In genomic region chr2:25041307-25041927, GRCh38 we compare ENCODE assay signal across 8 cellular contexts. TPM values are rescaled to one million over a fixed set of nuclear protein-coding genes. Genes with fewer than 3 reads are reported as not detected.
DNase-seq lines count a peak whose midpoint lies in the region; ATAC-seq and TF ChIP-seq lines count a peak whose summit lies in the region.

No MANE protein-coding gene starts in this region.

- H4K20me1 ChIP-seq in OCI-LY7 (ENCODE audit: insufficient read depth, low read length) (no peaks in the 10 kb centered on the region), hepatocyte (ENCODE audit: insufficient read depth, poor library complexity, severe bottlenecking) (no peaks in the 10 kb centered on the region)

- WGBS in hepatocyte (ENCODE audit: low lambda C conversion rate, missing lambda C conversion rate): 2% methylated on average over 24 of the region's 28 CpGs
- WGBS in psoas muscle, 3 donors: 0 to 2% (median 1%) methylated on average over 24 to 28 of the region's 28 CpGs

- H3K27ac ChIP-seq in HUES48 (ENCODE audit: low read depth, low read length) (no peak overlapping the region), OCI-LY7 (ENCODE audit: low read depth, low read length, poor library complexity, severe bottlenecking) (no peak overlapping the region), hepatocyte (no peak overlapping the region), psoas muscle (peak overlapping the region; percentile 62)

- peak overlapping the region; percentile 72 for H3K4me3 ChIP-seq in HUES48 (ENCODE audit: low read depth, low read length)
- peak overlapping the region; percentile 62 for H3K4me3 ChIP-seq in OCI-LY7 (ENCODE audit: low read depth, low read length, poor library complexity, severe bottlenecking)
- peak overlapping the region; percentile 16 for H3K4me3 ChIP-seq in astrocyte of the spinal cord (ENCODE audit: low read depth, low read length)
- H3K4me3 ChIP-seq in hepatocyte: peak overlapping the region; percentile 48
- H3K4me3 ChIP-seq in psoas muscle: peak overlapping the region; percentile 94

- POLR2A ChIA-PET in OCI-LY7 (lab: Charles Lee): interaction anchor here (0.6 to 0.7 kb wide), 2 partner anchors 413 to 651 kb away, joined by 4 read pairs; no protein-coding TSS in a partner anchor

- H3K36me3 Mint-ChIP-seq in activated T-cell treated with anti-CD3 and anti-CD28 coated beads, Interleukin-2, amount 50 U/mL, for 72 hours (ENCODE audit: insufficient read depth in 2 of 2): no peaks in the 10 kb centered on the region

- H3K4me1 Mint-ChIP-seq in activated T-cell treated with anti-CD3 and anti-CD28 coated beads, Interleukin-2, amount 50 U/mL, for 72 hours (ENCODE audit: low read depth): peaks cover 45% of the 10 kb centered on the region

- H3K4me2 ChIP-seq in OCI-LY7 (ENCODE audit: low read length) (peak overlapping the region; percentile 95), hepatocyte (peak overlapping the region; percentile 98)

- H3K9me2 ChIP-seq in OCI-LY7 (ENCODE audit: insufficient read depth, low read length): no peaks in the 10 kb centered on the region
- no peaks in the 10 kb centered on the region for H3K9me2 ChIP-seq in hepatocyte (replicated peaks; ENCODE audit: insufficient read depth)

- H3K9ac ChIP-seq in HUES48 (ENCODE audit: low read depth, low read length): no peak overlapping the region

- no peaks in the 10 kb centered on the region for H3K79me2 ChIP-seq in OCI-LY7 (ENCODE audit: insufficient read depth, low read depth, low read length)
- no peaks in the 10 kb centered on the region for H3K79me2 ChIP-seq in hepatocyte

- TF ChIP-seq CTCF in OCI-LY7 (conservative IDR thresholded peaks at IDR 0.05; ENCODE audit: low read length): no peak
- peak; percentile 31 for TF ChIP-seq CTCF in astrocyte of the spinal cord (IDR thresholded peaks at IDR 0.05; ENCODE audit: low read depth, low read length)
- peak; percentile 19 for TF ChIP-seq CTCF in hepatocyte (IDR thresholded peaks at IDR 0.05; ENCODE audit: poor library complexity)
- TF ChIP-seq CTCF in psoas muscle (IDR thresholded peaks at IDR 0.05): peak; percentile 29

- H3K27me3 ChIP-seq in HUES48 (ENCODE audit: control insufficient read depth, insufficient read depth, low read length): peaks cover 27% of the 10 kb centered on the region
- H3K27me3 ChIP-seq in hepatocyte: peaks cover 8% of the 10 kb centered on the region
- no peaks in the 10 kb centered on the region for H3K27me3 ChIP-seq in psoas muscle (ENCODE audit: insufficient read depth in 3 of 3, low read length in 2 of 3)

- no peaks in the 10 kb centered on the region for H3K9me3 ChIP-seq in HUES48 (ENCODE audit: control insufficient read depth, insufficient read depth, low read length)
- H3K9me3 ChIP-seq in OCI-LY7 (ENCODE audit: low read length): no peaks in the 10 kb centered on the region
- H3K9me3 ChIP-seq in hepatocyte (ENCODE audit: low read depth): no peaks in the 10 kb centered on the region
- no peaks in the 10 kb centered on the region for H3K9me3 ChIP-seq in psoas muscle

- peaks cover 54% of the 10 kb centered on the region for H3K27me3 Mint-ChIP-seq in activated T-cell treated with anti-CD3 and anti-CD28 coated beads, Interleukin-2, amount 50 U/mL, for 72 hours (ENCODE audit: low read depth)

- 0 out of 2 replicates have a peak, but pooled peaks cover 7% of the 10 kb centered on the region for H3K4me1 ChIP-seq in HUES48 (ENCODE audit: control insufficient read depth, insufficient read depth, low read length)
- H3K4me1 ChIP-seq in OCI-LY7 (ENCODE audit: insufficient read depth, low read length, poor library complexity, severe bottlenecking): peaks cover 13% of the 10 kb centered on the region
- H3K4me1 ChIP-seq in hepatocyte (ENCODE audit: insufficient read depth): peaks cover 9% of the 10 kb centered on the region
- peaks cover 41% of the 10 kb centered on the region for H3K4me1 ChIP-seq in psoas muscle

- DNase-seq in activated T-cell treated with anti-CD3 and anti-CD28 coated beads, Interleukin-2, amount 50 U/mL, for 72 hours: peak; percentile 10 to 13
- DNase-seq in activated T-cell treated with anti-CD3 and anti-CD28 coated beads, Interleukin-2, amount 50 U/mL, for 1 hour: no peak
- DNase-seq in OCI-LY7 (ENCODE audit: low spot score) (peak; percentile 12), astrocyte of the spinal cord (ENCODE audit: low read depth, low spot score) (peak; percentile 32), hepatocyte (ENCODE audit: low spot score) (peak; percentile 84), psoas muscle (peak; percentile 39 to 76), NOMO-1 treated with dmso at 0.1 percent for 144 hours (lab: John Stamatoyannopoulos, UW; ENCODE audit: unreplicated experiment) (no peak)

- no peaks in the 10 kb centered on the region for H3K36me3 ChIP-seq in HUES48 (ENCODE audit: control insufficient read depth, insufficient read depth, low read length)
- H3K36me3 ChIP-seq in OCI-LY7 (ENCODE audit: insufficient read depth, low read length): no peaks in the 10 kb centered on the region
- H3K36me3 ChIP-seq in hepatocyte (replicated peaks; ENCODE audit: insufficient read depth, low read depth): no peaks in the 10 kb centered on the region
- H3K36me3 ChIP-seq in psoas muscle (ENCODE audit: insufficient read depth in 1 of 2, low read depth in 1 of 2): no peaks in the 10 kb centered on the region

- CTCF ChIA-PET in OCI-LY7 (lab: Charles Lee; ENCODE audit: unreplicated experiment): interaction anchor here (0.6 to 0.7 kb wide), 2 partner anchors 55 to 678 kb away, joined by 5 read pairs; no protein-coding TSS in a partner anchor

- no peaks in the 10 kb centered on the region for H3K9me3 Mint-ChIP-seq in activated T-cell treated with anti-CD3 and anti-CD28 coated beads, Interleukin-2, amount 50 U/mL, for 72 hours

- ATAC-seq in activated T-cell treated with anti-CD3 and anti-CD28 coated beads, Interleukin-2, amount 50 U/mL, for 72 hours (replicated peaks in 1 of 2): no peak
- peak; percentile 3 to 39 (median 12) for ATAC-seq in psoas muscle

- H2AFZ ChIP-seq in OCI-LY7 (ENCODE audit: low read length) (no peak overlapping the region; the same call in 1 of the 2 replicates), hepatocyte (peak overlapping the region; percentile 76)

- intact Hi-C loops in OCI-LY7 (cut with micrococcal nuclease; ENCODE audit: unreplicated experiment): no loop called here
- intact Hi-C loops in psoas muscle (cut with DNase I): loop anchor here (5.0 to 10.0 kb wide), 3 partner anchors 64 to 86 kb away; partner anchors contain the start of gene DNAJC27 (in 1 of the 2)

- no peak overlapping the region for H3K27ac Mint-ChIP-seq in activated T-cell treated with anti-CD3 and anti-CD28 coated beads, Interleukin-2, amount 50 U/mL, for 72 hours

- in situ Hi-C loops in astrocyte of the spinal cord (cut with HindIII; ENCODE audit: low sequenced_read_pairs): no loop called here

- H3K4me3 Mint-ChIP-seq in activated T-cell treated with anti-CD3 and anti-CD28 coated beads, Interleukin-2, amount 50 U/mL, for 72 hours: peak overlapping the region; percentile 66 to 74

- no TSS peak for BruUV-seq in OCI-LY7 (replicated peaks; lab: Mats Ljungman, UMichigan)

RNA-seq across cellular contexts. Expression of gene EFR3B, which starts 0.5 kb away (rescaled TPM):
- under 1 TPM; 0.60 to 0.93 TPM for total RNA-seq in activated T-cell treated with anti-CD3 and anti-CD28 coated beads, Interleukin-2, amount 50 U/mL, for 72 hours
- total RNA-seq in OCI-LY7 (2014; rRNA removed; shearing (Covaris generic)): not detected in 2 replicates
- total RNA-seq in OCI-LY7 (2022) (not detected in 2 replicates), hepatocyte (2.0 and 2.7 TPM in 2 replicates), psoas muscle (10 to 100 TPM in 1 of 4 donors, 1 to 10 TPM in 3; 1.7 to 12.7 (median 4.0) TPM)
- polyA plus RNA-seq in hepatocyte (1.1 and 1.6 TPM in 2 replicates), psoas muscle (under 1 TPM; 0.59 to 0.88 (median 0.72) TPM)

Comparison
In these comparisons a context has a peak if more than half of its experiments do, and no peak if none do; other contexts are left out.
1. DNase-seq: peak in activated T-cell treated with anti-CD3 and anti-CD28 coated beads, Interleukin-2, amount 50 U/mL, for 72 hours (2 of 2), OCI-LY7 (single experiment), astrocyte of the spinal cord (single experiment), hepatocyte (single experiment) and psoas muscle (2 of 2); none in activated T-cell treated with anti-CD3 and anti-CD28 coated beads, Interleukin-2, amount 50 U/mL, for 1 hour (single experiment) and NOMO-1 treated with dmso at 0.1 percent for 144 hours (single experiment).
2. ATAC-seq: peak in psoas muscle (4 of 4); none in activated T-cell treated with anti-CD3 and anti-CD28 coated beads, Interleukin-2, amount 50 U/mL, for 72 hours (0 of 2).
3. H3K4me3 ChIP-seq: peak in every context shown above with its lines; median percentile 94 in psoas muscle; 72 in HUES48; 62 in OCI-LY7; 48 in hepatocyte; 16 in astrocyte of the spinal cord.